ENCODE assay signal across 7 cellular contexts in genomic region chr20:4556781-4557180, GRCh38.
"Had no signal": no experiment of that assay in that cellular context is flagged by ENCODE, and none has a peak within 500 bp of the region (broad histone marks: within the 10 kb centered on the region; RNA-seq: fewer than 3 reads in every experiment).

No MANE protein-coding gene starts in this region.

- DNase-seq: GDM1, GF-D8 had no signal

- H3K4me3 ChIP-seq: GM12878 had no signal

- FAIRE-seq: GM12878, GM12891, GM12892, GM18507, GM19239 had no signal

- ATAC-seq: GM12878 had no signal
